8 cellular contexts compared by ENCODE assay signal in the genomic region with DNA sequence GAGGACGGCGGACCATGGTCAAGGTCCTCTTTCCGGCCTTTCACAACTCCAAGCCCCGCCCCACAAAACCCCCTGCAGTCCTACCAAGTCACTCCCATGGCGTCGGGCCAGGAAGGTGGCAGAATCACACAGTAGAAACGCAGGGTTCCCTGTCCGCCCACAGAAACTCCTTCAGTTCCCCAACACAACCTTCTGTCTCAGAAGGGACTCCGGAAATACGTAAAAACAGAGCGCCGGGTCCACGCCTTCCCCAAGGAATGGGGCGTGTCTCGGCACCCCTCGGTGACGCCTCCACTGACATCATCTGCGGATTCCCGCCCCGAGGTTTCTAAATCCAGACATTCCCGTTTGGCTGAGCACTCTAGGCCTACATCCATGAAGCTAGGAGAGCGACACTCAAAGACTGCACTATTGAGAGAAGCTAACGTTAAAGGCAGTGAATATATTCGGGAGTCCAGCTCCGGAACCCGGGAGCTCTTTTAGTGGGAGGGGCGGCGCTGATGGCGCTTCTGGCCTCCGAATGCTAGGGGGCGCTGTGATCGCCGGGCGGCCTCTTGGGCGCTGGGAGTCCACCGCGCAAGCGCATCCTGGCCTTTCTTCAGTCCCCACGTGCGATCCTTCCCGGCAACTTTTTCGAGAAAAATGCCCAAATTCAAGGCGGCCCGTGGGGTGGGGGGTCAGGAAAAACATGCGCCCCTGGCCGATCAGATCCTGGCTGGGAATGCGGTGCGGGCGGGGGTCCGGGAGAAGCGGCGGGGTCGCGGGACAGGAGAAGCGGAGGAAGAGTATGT. TPM values are rescaled to one million over a fixed set of nuclear protein-coding genes. Genes with fewer than 3 reads are reported as not detected.
DNase-seq lines count a peak whose midpoint lies in the region; ATAC-seq and TF ChIP-seq lines count a peak whose summit lies in the region.

A gene with protein sequence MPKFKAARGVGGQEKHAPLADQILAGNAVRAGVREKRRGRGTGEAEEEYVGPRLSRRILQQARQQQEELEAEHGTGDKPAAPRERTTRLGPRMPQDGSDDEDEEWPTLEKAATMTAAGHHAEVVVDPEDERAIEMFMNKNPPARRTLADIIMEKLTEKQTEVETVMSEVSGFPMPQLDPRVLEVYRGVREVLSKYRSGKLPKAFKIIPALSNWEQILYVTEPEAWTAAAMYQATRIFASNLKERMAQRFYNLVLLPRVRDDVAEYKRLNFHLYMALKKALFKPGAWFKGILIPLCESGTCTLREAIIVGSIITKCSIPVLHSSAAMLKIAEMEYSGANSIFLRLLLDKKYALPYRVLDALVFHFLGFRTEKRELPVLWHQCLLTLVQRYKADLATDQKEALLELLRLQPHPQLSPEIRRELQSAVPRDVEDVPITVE (plus strand): TSS at position 579 of the 791 bp plus-strand sequence. CDS start 64 bp downstream, at position 643.
A gene with protein sequence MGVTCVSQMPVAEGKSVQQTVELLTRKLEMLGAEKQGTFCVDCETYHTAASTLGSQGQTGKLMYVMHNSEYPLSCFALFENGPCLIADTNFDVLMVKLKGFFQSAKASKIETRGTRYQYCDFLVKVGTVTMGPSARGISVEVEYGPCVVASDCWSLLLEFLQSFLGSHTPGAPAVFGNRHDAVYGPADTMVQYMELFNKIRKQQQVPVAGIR (minus strand): TSS at position 219 of the 791 bp plus-strand sequence. CDS start 121 bp downstream, at position 98.

- no peaks in the 10 kb centered on the region for H3K27me3 Mint-ChIP-seq in activated T-helper 2 cell treated with anti-CD3 and anti-CD28 coated beads, Interferon-gamma antibody, Interleukin-2, Interleukin-4, amounts not matched to agents 10 μg/mL and 5 μg/mL and 100 μg/mL, durations not matched to agents 14 hours and 24 hours and 36 hours (ENCODE audit: low read depth)
- no peaks in the 10 kb centered on the region for H3K27me3 Mint-ChIP-seq in natural killer cell treated with Interleukin-12 subunit alpha and Interleukin-12 subunit beta and Interleukin-15 and Interleukin-18, amount 100 ng/mL, for 72 hours

- intact Hi-C loops in activated T-helper 2 cell treated with anti-CD3 and anti-CD28 coated beads, Interferon-gamma antibody, Interleukin-2, Interleukin-4, amounts not matched to agents 10 μg/mL and 5 μg/mL and 100 μg/mL, durations not matched to agents 14 hours and 24 hours and 36 hours (cut with micrococcal nuclease) = loop anchor here (1.0 to 5.0 kb wide), 8 partner anchors 15 to 849 kb away; partner anchors contain the start of genes CCND3, NFYA, OARD1 and TAF8

- peak; percentile 93 for DNase-seq in H4 (ENCODE audit: low spot score)
- DNase-seq in LNCaP clone FGC (ENCODE audit: low read depth) = peak; percentile 74
- DNase-seq in RWPE1 (ENCODE audit: low spot score) = peak; percentile 96
- DNase-seq in activated T-helper 2 cell treated with anti-CD3 and anti-CD28 coated beads, Interferon-gamma antibody, Interleukin-2, Interleukin-4, amounts not matched to agents 10 μg/mL and 5 μg/mL and 100 μg/mL, durations not matched to agents 14 hours and 24 hours and 36 hours (ENCODE audit: low spot score) = peak; percentile 90
- DNase-seq in fibroblast of peridontal ligament (ENCODE audit: extremely low read depth) = peak; percentile 93
- peak; percentile 96 for DNase-seq in natural killer cell treated with Interleukin-12 subunit alpha and Interleukin-12 subunit beta and Interleukin-15 and Interleukin-18, amount 100 ng/mL, for 72 hours (ENCODE audit: low spot score)
- DNase-seq in stimulated activated naive CD8-positive, alpha-beta T cell treated with anti-CD3 and anti-CD28 coated beads, Interleukin-15, Interleukin-2, amounts not matched to agents 100 U/mL and 50 U/mL, for 24 hours = peak; percentile 97

- H3K36me3 ChIP-seq in ES-I3 (ENCODE audit: insufficient read depth, low read length) = peaks cover 3% of the 10 kb centered on the region; the same call in 1 of the 2 replicates

- peak within 1 kb of the TSS; percentile 98 for H3K9ac ChIP-seq in ES-I3 (ENCODE audit: low read depth, low read length)

- no peaks in the 10 kb centered on the region for H3K9me3 Mint-ChIP-seq in activated T-helper 2 cell treated with anti-CD3 and anti-CD28 coated beads, Interferon-gamma antibody, Interleukin-2, Interleukin-4, amounts not matched to agents 10 μg/mL and 5 μg/mL and 100 μg/mL, durations not matched to agents 14 hours and 24 hours and 36 hours
- H3K9me3 Mint-ChIP-seq in natural killer cell treated with Interleukin-12 subunit alpha and Interleukin-12 subunit beta and Interleukin-15 and Interleukin-18, amount 100 ng/mL, for 72 hours = no peaks in the 10 kb centered on the region

- H3K4me3 ChIP-seq in LNCaP clone FGC (ENCODE audit: low read depth, low read length) = peak within 1 kb of the TSS; percentile 99

- H3K9me3 ChIP-seq in ES-I3 (ENCODE audit: control insufficient read depth, insufficient read depth, low read length) = no peaks in the 10 kb centered on the region

- peak within 1 kb of the TSS; percentile 98 for H3K27ac Mint-ChIP-seq in activated T-helper 2 cell treated with anti-CD3 and anti-CD28 coated beads, Interferon-gamma antibody, Interleukin-2, Interleukin-4, amounts not matched to agents 10 μg/mL and 5 μg/mL and 100 μg/mL, durations not matched to agents 14 hours and 24 hours and 36 hours
- H3K27ac Mint-ChIP-seq in natural killer cell treated with Interleukin-12 subunit alpha and Interleukin-12 subunit beta and Interleukin-15 and Interleukin-18, amount 100 ng/mL, for 72 hours = peak within 1 kb of the TSS; percentile 98

- peaks cover 45% of the 10 kb centered on the region for H3K4me1 Mint-ChIP-seq in activated T-helper 2 cell treated with anti-CD3 and anti-CD28 coated beads, Interferon-gamma antibody, Interleukin-2, Interleukin-4, amounts not matched to agents 10 μg/mL and 5 μg/mL and 100 μg/mL, durations not matched to agents 14 hours and 24 hours and 36 hours (ENCODE audit: low read depth)
- H3K4me1 Mint-ChIP-seq in natural killer cell treated with Interleukin-12 subunit alpha and Interleukin-12 subunit beta and Interleukin-15 and Interleukin-18, amount 100 ng/mL, for 72 hours (ENCODE audit: low read depth in 2 of 2) = peaks cover 47 to 61% of the 10 kb centered on the region in 2 donors

- CTCF ChIA-PET in RWPE1 (lab: Yijun Ruan, JAX) = interaction anchor here (0.6 to 1.4 kb wide), 18 partner anchors 10 to 208 kb away, joined by 3 to 8 read pairs (median 4); partner anchors contain the start of gene TOMM6

- POLR2A ChIA-PET in RWPE1 (lab: Yijun Ruan, JAX; ENCODE audit: low non-redundant PET) = interaction anchor here (0.5 to 0.7 kb wide), 5 partner anchors 34 to 837 kb away, joined by 3 to 4 read pairs (median 3); no protein-coding TSS in a partner anchor

- peaks cover 35% of the 10 kb centered on the region for H3K36me3 Mint-ChIP-seq in activated T-helper 2 cell treated with anti-CD3 and anti-CD28 coated beads, Interferon-gamma antibody, Interleukin-2, Interleukin-4, amounts not matched to agents 10 μg/mL and 5 μg/mL and 100 μg/mL, durations not matched to agents 14 hours and 24 hours and 36 hours (ENCODE audit: low read depth)
- peaks cover 22% of the 10 kb centered on the region for H3K36me3 Mint-ChIP-seq in natural killer cell treated with Interleukin-12 subunit alpha and Interleukin-12 subunit beta and Interleukin-15 and Interleukin-18, amount 100 ng/mL, for 72 hours

- H3K4me3 Mint-ChIP-seq in activated T-helper 2 cell treated with anti-CD3 and anti-CD28 coated beads, Interferon-gamma antibody, Interleukin-2, Interleukin-4, amounts not matched to agents 10 μg/mL and 5 μg/mL and 100 μg/mL, durations not matched to agents 14 hours and 24 hours and 36 hours (ENCODE audit: low read depth) = peak within 1 kb of the TSS; percentile 97
- peak within 1 kb of the TSS; percentile 88 for H3K4me3 Mint-ChIP-seq in natural killer cell treated with Interleukin-12 subunit alpha and Interleukin-12 subunit beta and Interleukin-15 and Interleukin-18, amount 100 ng/mL, for 72 hours

- TF ChIP-seq CTCF in LNCaP clone FGC (IDR thresholded peaks at IDR 0.05; ENCODE audit: control insufficient read depth, extremely low read depth, insufficient read depth) (peak; percentile 78), RWPE1 (conservative IDR thresholded peaks at IDR 0.05; ENCODE audit: low read depth) (peak; percentile 95)

- H3K4me1 ChIP-seq in ES-I3 (ENCODE audit: insufficient read depth, low read length) = peaks cover 17% of the 10 kb centered on the region

- peak; percentile 94 to 96 for ATAC-seq in natural killer cell treated with Interleukin-12 subunit alpha and Interleukin-12 subunit beta and Interleukin-15 and Interleukin-18, amount 100 ng/mL, for 72 hours
- ATAC-seq in stimulated activated naive CD8-positive, alpha-beta T cell treated with anti-CD3 and anti-CD28 coated beads, Interleukin-15, Interleukin-2, amounts not matched to agents 100 U/mL and 50 U/mL, for 24 hours = peak; percentile 92

- H3K27ac ChIP-seq in RWPE1 = peak within 1 kb of the TSS; percentile 94

RNA-seq across cellular contexts. Expression of the first gene that starts in this region (rescaled TPM):
- total RNA-seq in H4 (2014; rRNA removed; shearing (Covaris generic)) = 25.0 and 27.8 TPM in 2 replicates
- 58.2 and 60.5 TPM in 2 replicates for total RNA-seq in activated T-helper 2 cell treated with anti-CD3 and anti-CD28 coated beads, Interferon-gamma antibody, Interleukin-2, Interleukin-4, amounts not matched to agents 10 μg/mL and 5 μg/mL and 100 μg/mL, durations not matched to agents 14 hours and 24 hours and 36 hours
- 10 to 100 TPM; 48.3 to 73.9 TPM for total RNA-seq in natural killer cell treated with Interleukin-12 subunit alpha and Interleukin-12 subunit beta and Interleukin-15 and Interleukin-18, amount 100 ng/mL, for 72 hours

RNA-seq across cellular contexts. Expression of the second gene that starts in this region (rescaled TPM):
- total RNA-seq in H4 (2014; rRNA removed; shearing (Covaris generic)) = 49.4 and 51.8 TPM in 2 replicates
- 23.7 and 24.3 TPM in 2 replicates for total RNA-seq in activated T-helper 2 cell treated with anti-CD3 and anti-CD28 coated beads, Interferon-gamma antibody, Interleukin-2, Interleukin-4, amounts not matched to agents 10 μg/mL and 5 μg/mL and 100 μg/mL, durations not matched to agents 14 hours and 24 hours and 36 hours
- total RNA-seq in natural killer cell treated with Interleukin-12 subunit alpha and Interleukin-12 subunit beta and Interleukin-15 and Interleukin-18, amount 100 ng/mL, for 72 hours = 10 to 100 TPM; 25.5 to 33.0 TPM

Comparison
In these comparisons a context has a peak if more than half of its experiments do, and no peak if none do; other contexts are left out.
1. Peak in every context shown above with its lines: DNase-seq, ATAC-seq, H3K4me3 ChIP-seq and H3K27ac ChIP-seq.